1 cellular context compared by ENCODE assay signal in the genomic region with DNA sequence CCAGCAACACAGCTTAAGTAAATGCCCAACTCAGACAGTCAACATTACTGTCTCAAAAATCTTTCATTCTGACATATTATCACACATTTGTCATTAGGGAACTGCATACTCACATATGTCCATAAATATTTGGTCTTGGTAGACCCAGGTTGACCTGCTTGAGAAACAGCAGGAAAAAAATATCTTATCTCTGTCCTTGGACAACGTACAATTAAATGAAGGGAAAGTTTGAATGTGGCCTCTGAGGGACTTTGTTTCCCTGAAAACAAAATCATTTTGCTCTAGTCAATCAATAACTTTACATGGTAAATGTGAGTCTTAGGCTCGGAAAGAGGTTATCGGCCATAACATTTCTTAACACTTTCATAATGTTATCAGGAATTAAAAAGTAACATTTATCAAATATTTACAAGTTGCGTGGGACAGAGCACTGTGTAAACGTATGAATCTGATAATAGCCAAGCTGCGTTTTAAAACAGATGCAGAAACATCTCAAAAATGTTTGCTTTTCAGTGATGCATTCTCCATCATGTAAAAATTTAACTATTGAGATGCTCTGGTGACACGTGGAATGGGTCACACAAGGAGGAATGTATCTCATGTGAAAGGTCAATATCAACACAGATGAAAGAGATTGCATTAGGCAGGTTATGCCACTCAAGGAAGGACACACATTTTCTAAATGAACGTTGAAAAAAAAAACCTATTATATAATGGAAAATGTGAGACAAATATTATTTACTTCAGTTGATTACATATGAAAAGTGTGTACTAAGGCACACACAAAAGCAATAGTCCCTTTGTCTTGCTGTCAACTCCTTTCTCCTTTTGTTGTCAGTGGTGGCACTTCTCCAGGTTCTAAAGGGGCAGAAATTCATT.
A peak's percentile ranks its signal among the peaks of the same experiment; 100 is the strongest.
TF ChIP-seq lines count a peak whose summit lies in the region.

No MANE protein-coding gene starts in this region.

TF ChIP-seq in HepG2, 621 proteins besides CTCF, POLR2A, EP300 and RAD21 (continued from another document and continues in another):
- TF ChIP-seq, protein P1, sequence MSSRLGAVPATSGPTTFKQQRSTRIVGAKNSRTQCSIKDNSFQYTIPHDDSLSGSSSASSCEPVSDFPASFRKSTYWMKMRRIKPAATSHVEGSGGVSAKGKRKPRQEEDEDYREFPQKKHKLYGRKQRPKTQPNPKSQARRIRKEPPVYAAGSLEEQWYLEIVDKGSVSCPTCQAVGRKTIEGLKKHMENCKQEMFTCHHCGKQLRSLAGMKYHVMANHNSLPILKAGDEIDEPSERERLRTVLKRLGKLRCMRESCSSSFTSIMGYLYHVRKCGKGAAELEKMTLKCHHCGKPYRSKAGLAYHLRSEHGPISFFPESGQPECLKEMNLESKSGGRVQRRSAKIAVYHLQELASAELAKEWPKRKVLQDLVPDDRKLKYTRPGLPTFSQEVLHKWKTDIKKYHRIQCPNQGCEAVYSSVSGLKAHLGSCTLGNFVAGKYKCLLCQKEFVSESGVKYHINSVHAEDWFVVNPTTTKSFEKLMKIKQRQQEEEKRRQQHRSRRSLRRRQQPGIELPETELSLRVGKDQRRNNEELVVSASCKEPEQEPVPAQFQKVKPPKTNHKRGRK (CRISPR knock-in tag; IDR thresholded peaks at IDR 0.05): no peak
- no peak for TF ChIP-seq ZNF501 (CRISPR knock-in tag; IDR thresholded peaks at IDR 0.05)
- no peak for TF ChIP-seq ZNF468 (CRISPR knock-in tag; IDR thresholded peaks at IDR 0.05)
- TF ChIP-seq CEBPG (CRISPR knock-in tag; IDR thresholded peaks at IDR 0.05): peak; percentile 91
- TF ChIP-seq, protein P2, sequence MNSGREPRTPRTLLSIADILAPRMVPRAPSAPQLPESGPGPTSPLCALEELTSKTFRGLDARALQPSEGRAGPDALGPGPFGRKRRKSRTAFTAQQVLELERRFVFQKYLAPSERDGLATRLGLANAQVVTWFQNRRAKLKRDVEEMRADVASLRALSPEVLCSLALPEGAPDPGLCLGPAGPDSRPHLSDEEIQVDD (CRISPR knock-in tag; IDR thresholded peaks at IDR 0.05; ENCODE audit: borderline replicate concordance): no peak
- no peak for TF ChIP-seq AGO2 (optimal IDR thresholded peaks at IDR 0.05; ENCODE audit: low read depth, low read length)
- no peak for TF ChIP-seq CC2D1A (CRISPR knock-in tag; IDR thresholded peaks at IDR 0.05)
- TF ChIP-seq ZNF569 (CRISPR knock-in tag; IDR thresholded peaks at IDR 0.05; ENCODE audit: borderline replicate concordance): no peak
- TF ChIP-seq SIX4 (CRISPR knock-in tag; IDR thresholded peaks at IDR 0.05): peak; percentile 74; the same call in 1 of the 2 replicates
- TF ChIP-seq HNRNPLL (IDR thresholded peaks at IDR 0.05; ENCODE audit: low read depth, low read length, poor library complexity, severe bottlenecking): no peak
- TF ChIP-seq, protein P3, sequence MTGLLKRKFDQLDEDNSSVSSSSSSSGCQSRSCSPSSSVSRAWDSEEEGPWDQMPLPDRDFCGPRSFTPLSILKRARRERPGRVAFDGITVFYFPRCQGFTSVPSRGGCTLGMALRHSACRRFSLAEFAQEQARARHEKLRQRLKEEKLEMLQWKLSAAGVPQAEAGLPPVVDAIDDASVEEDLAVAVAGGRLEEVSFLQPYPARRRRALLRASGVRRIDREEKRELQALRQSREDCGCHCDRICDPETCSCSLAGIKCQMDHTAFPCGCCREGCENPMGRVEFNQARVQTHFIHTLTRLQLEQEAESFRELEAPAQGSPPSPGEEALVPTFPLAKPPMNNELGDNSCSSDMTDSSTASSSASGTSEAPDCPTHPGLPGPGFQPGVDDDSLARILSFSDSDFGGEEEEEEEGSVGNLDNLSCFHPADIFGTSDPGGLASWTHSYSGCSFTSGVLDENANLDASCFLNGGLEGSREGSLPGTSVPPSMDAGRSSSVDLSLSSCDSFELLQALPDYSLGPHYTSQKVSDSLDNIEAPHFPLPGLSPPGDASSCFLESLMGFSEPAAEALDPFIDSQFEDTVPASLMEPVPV (CRISPR knock-in tag; IDR thresholded peaks at IDR 0.05): 0 out of 2 replicates have a peak, but pooled peaks have one; percentile 20
- no peak for TF ChIP-seq SNRNP70 (IDR thresholded peaks at IDR 0.05; ENCODE audit: low read depth, low read length)
- no peak for TF ChIP-seq KLF13 (CRISPR knock-in tag; IDR thresholded peaks at IDR 0.05)
- TF ChIP-seq ZNF3 (CRISPR knock-in tag; IDR thresholded peaks at IDR 0.05): no peak
- no peak for TF ChIP-seq SRSF4 (IDR thresholded peaks at IDR 0.05; ENCODE audit: low read depth, low read length, poor library complexity, severe bottlenecking)
- TF ChIP-seq, protein P4, sequence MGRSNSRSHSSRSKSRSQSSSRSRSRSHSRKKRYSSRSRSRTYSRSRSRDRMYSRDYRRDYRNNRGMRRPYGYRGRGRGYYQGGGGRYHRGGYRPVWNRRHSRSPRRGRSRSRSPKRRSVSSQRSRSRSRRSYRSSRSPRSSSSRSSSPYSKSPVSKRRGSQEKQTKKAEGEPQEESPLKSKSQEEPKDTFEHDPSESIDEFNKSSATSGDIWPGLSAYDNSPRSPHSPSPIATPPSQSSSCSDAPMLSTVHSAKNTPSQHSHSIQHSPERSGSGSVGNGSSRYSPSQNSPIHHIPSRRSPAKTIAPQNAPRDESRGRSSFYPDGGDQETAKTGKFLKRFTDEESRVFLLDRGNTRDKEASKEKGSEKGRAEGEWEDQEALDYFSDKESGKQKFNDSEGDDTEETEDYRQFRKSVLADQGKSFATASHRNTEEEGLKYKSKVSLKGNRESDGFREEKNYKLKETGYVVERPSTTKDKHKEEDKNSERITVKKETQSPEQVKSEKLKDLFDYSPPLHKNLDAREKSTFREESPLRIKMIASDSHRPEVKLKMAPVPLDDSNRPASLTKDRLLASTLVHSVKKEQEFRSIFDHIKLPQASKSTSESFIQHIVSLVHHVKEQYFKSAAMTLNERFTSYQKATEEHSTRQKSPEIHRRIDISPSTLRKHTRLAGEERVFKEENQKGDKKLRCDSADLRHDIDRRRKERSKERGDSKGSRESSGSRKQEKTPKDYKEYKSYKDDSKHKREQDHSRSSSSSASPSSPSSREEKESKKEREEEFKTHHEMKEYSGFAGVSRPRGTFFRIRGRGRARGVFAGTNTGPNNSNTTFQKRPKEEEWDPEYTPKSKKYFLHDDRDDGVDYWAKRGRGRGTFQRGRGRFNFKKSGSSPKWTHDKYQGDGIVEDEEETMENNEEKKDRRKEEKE (IDR thresholded peaks at IDR 0.05): no peak
- TF ChIP-seq RCOR2 (CRISPR knock-in tag; IDR thresholded peaks at IDR 0.05): peak; percentile 98
- peak; percentile 85 for TF ChIP-seq MEF2D (CRISPR knock-in tag; IDR thresholded peaks at IDR 0.05)
- TF ChIP-seq IKZF4 (CRISPR knock-in tag; IDR thresholded peaks at IDR 0.05; ENCODE audit: borderline replicate concordance, low read depth, not compliant biosample characterization): no peak
- no peak for TF ChIP-seq ZNF33B (CRISPR knock-in tag; IDR thresholded peaks at IDR 0.05)
- TF ChIP-seq ETV6 (CRISPR knock-in tag; conservative IDR thresholded peaks at IDR 0.05): no peak
- no peak for TF ChIP-seq SOX6 (IDR thresholded peaks at IDR 0.05)
- TF ChIP-seq SOX6 (CRISPR knock-in tag; IDR thresholded peaks at IDR 0.05): peak; percentile 98
- TF ChIP-seq HNRNPL (IDR thresholded peaks at IDR 0.05; ENCODE audit: low read depth, low read length): no peak
- TF ChIP-seq, protein P5, sequence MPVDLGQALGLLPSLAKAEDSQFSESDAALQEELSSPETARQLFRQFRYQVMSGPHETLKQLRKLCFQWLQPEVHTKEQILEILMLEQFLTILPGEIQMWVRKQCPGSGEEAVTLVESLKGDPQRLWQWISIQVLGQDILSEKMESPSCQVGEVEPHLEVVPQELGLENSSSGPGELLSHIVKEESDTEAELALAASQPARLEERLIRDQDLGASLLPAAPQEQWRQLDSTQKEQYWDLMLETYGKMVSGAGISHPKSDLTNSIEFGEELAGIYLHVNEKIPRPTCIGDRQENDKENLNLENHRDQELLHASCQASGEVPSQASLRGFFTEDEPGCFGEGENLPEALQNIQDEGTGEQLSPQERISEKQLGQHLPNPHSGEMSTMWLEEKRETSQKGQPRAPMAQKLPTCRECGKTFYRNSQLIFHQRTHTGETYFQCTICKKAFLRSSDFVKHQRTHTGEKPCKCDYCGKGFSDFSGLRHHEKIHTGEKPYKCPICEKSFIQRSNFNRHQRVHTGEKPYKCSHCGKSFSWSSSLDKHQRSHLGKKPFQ (CRISPR knock-in tag; IDR thresholded peaks at IDR 0.05; ENCODE audit: insufficient replicate concordance): no peak
- TF ChIP-seq PAX8 (CRISPR knock-in tag; IDR thresholded peaks at IDR 0.05; ENCODE audit: borderline replicate concordance): no peak
- TF ChIP-seq ZNF138 (CRISPR knock-in tag; IDR thresholded peaks at IDR 0.05; ENCODE audit: low read depth): no peak
- TF ChIP-seq PTBP1 (IDR thresholded peaks at IDR 0.05; ENCODE audit: low read depth, low read length, poor library complexity, severe bottlenecking): no peak
- TF ChIP-seq TEAD2 (CRISPR knock-in tag; IDR thresholded peaks at IDR 0.05): no peak
- TF ChIP-seq ZNF768 (CRISPR knock-in tag; IDR thresholded peaks at IDR 0.05): no peak
- TF ChIP-seq ZNF451 (CRISPR knock-in tag; IDR thresholded peaks at IDR 0.05): 0 out of 2 replicates have a peak, but pooled peaks have one; percentile 47
- TF ChIP-seq, protein P6, sequence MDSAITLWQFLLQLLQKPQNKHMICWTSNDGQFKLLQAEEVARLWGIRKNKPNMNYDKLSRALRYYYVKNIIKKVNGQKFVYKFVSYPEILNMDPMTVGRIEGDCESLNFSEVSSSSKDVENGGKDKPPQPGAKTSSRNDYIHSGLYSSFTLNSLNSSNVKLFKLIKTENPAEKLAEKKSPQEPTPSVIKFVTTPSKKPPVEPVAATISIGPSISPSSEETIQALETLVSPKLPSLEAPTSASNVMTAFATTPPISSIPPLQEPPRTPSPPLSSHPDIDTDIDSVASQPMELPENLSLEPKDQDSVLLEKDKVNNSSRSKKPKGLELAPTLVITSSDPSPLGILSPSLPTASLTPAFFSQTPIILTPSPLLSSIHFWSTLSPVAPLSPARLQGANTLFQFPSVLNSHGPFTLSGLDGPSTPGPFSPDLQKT (CRISPR knock-in tag; IDR thresholded peaks at IDR 0.05; ENCODE audit: borderline replicate concordance): no peak
- TF ChIP-seq, protein P7, sequence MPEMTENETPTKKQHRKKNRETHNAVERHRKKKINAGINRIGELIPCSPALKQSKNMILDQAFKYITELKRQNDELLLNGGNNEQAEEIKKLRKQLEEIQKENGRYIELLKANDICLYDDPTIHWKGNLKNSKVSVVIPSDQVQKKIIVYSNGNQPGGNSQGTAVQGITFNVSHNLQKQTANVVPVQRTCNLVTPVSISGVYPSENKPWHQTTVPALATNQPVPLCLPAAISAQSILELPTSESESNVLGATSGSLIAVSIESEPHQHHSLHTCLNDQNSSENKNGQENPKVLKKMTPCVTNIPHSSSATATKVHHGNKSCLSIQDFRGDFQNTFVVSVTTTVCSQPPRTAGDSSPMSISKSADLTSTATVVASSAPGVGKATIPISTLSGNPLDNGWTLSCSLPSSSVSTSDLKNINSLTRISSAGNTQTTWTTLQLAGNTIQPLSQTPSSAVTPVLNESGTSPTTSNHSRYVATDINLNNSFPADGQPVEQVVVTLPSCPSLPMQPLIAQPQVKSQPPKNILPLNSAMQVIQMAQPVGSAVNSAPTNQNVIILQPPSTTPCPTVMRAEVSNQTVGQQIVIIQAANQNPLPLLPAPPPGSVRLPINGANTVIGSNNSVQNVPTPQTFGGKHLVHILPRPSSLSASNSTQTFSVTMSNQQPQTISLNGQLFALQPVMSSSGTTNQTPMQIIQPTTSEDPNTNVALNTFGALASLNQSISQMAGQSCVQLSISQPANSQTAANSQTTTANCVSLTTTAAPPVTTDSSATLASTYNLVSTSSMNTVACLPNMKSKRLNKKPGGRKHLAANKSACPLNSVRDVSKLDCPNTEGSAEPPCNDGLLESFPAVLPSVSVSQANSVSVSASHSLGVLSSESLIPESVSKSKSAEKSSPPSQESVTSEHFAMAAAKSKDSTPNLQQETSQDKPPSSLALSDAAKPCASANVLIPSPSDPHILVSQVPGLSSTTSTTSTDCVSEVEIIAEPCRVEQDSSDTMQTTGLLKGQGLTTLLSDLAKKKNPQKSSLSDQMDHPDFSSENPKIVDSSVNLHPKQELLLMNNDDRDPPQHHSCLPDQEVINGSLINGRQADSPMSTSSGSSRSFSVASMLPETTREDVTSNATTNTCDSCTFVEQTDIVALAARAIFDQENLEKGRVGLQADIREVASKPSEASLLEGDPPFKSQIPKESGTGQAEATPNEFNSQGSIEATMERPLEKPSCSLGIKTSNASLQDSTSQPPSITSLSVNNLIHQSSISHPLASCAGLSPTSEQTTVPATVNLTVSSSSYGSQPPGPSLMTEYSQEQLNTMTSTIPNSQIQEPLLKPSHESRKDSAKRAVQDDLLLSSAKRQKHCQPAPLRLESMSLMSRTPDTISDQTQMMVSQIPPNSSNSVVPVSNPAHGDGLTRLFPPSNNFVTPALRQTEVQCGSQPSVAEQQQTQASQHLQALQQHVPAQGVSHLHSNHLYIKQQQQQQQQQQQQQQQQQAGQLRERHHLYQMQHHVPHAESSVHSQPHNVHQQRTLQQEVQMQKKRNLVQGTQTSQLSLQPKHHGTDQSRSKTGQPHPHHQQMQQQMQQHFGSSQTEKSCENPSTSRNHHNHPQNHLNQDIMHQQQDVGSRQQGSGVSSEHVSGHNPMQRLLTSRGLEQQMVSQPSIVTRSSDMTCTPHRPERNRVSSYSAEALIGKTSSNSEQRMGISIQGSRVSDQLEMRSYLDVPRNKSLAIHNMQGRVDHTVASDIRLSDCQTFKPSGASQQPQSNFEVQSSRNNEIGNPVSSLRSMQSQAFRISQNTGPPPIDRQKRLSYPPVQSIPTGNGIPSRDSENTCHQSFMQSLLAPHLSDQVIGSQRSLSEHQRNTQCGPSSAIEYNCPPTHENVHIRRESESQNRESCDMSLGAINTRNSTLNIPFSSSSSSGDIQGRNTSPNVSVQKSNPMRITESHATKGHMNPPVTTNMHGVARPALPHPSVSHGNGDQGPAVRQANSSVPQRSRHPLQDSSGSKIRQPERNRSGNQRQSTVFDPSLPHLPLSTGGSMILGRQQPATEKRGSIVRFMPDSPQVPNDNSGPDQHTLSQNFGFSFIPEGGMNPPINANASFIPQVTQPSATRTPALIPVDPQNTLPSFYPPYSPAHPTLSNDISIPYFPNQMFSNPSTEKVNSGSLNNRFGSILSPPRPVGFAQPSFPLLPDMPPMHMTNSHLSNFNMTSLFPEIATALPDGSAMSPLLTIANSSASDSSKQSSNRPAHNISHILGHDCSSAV (CRISPR knock-in tag; IDR thresholded peaks at IDR 0.05; ENCODE audit: borderline replicate concordance): no peak
- TF ChIP-seq NKX3-1 (CRISPR knock-in tag; IDR thresholded peaks at IDR 0.05): no peak; the same call in none of the 2 replicates
- peak; percentile 86 for TF ChIP-seq STAT5B (CRISPR knock-in tag; IDR thresholded peaks at IDR 0.05)
- no peak for TF ChIP-seq ZNF761 (CRISPR knock-in tag; conservative IDR thresholded peaks at IDR 0.05)
